Comparison of ENCODE assay signal across 12 cellular contexts in genomic region chr16:3214904-3215600, GRCh38. TPM values are rescaled to one million over a fixed set of nuclear protein-coding genes. Genes with fewer than 3 reads are reported as not detected.
DNase-seq lines count a peak whose midpoint lies in the region; ATAC-seq, FAIRE-seq and TF ChIP-seq lines count a peak whose summit lies in the region.
"Had no signal": no experiment of that assay in that cellular context is flagged by ENCODE, and none has a peak within 500 bp of the region (broad histone marks: within the 10 kb centered on the region; RNA-seq: fewer than 3 reads in every experiment).

No MANE protein-coding gene starts in this region.

- no peak overlapping the region for H3K4me3 ChIP-seq in K562
- H3K4me3 ChIP-seq in thymus (ENCODE audit: low read length): no peak overlapping the region

- peak; percentile 15 for DNase-seq in stimulated activated CD4-positive, alpha-beta T cell treated with anti-CD3 and anti-CD28 coated beads, Interleukin-15, amount 100 ng/mL, for 24 hours
- DNase-seq in stimulated activated CD4-positive, alpha-beta T cell treated with anti-CD3 and anti-CD28 coated beads, Interleukin-2, amount 100 ng/mL, for 48 hours: no peak
- DNase-seq in T-helper 1 cell (peak in 4 of 5 donors; percentile 14 to 91 (median 26)), K562 (ENCODE audit: extremely low read depth in 1 of 4, low spot score in 3 of 4) (no peak), NCI-H510A treated with DMSO at 0.1 percent for 48 hours (lab: John Stamatoyannopoulos, UW) (no peak)
- no peak for DNase-seq in stimulated activated CD8-positive, alpha-beta memory T cell treated with anti-CD3 and anti-CD28 coated beads, Interleukin-4, amount 100 ng/mL, for 48 hours
- DNase-seq: activated CD8-positive, alpha-beta memory T cell treated with anti-CD3 and anti-CD28 coated beads, Interleukin-2, amount 50 U/mL, for 4 hours; islet precursor cell; NCI-H1048 had no signal

- intact Hi-C loops in K562 (cut with micrococcal nuclease): no loop called here

- no peaks in the 10 kb centered on the region for H3K36me3 ChIP-seq in K562 (ENCODE audit: control insufficient read depth, insufficient read depth, low read length)
- no peaks in the 10 kb centered on the region for H3K36me3 ChIP-seq in thymus (ENCODE audit: control insufficient read depth, insufficient read depth)

- no peaks in the 10 kb centered on the region for H3K9me1 ChIP-seq in K562 (ENCODE audit: control insufficient read depth, insufficient read depth, low read length)

- no peaks in the 10 kb centered on the region; a peak in 1 of 5 replicates for H3K4me1 ChIP-seq in K562 (replicated peaks in 1 of 2; ENCODE audit: control insufficient read depth in 2 of 2, insufficient read depth in 2 of 2, low read length in 2 of 2)
- peaks cover 4% of the 10 kb centered on the region for H3K4me1 ChIP-seq in thymus (ENCODE audit: control insufficient read depth, insufficient read depth, low read length)

- no peak overlapping the region for H2AFZ ChIP-seq in K562 (ENCODE audit: low read depth, low read length)

- no peak overlapping the region for H3K9ac ChIP-seq in K562 (ENCODE audit: insufficient read depth in 1 of 2, low read depth in 2 of 2, low read length in 2 of 2)

- TF ChIP-seq EP300 in K562 (IDR thresholded peaks at IDR 0.05; ENCODE audit: low read length): no peak

- peaks cover 2% of the 10 kb centered on the region; the same call in 1 of the 2 replicates for H3K9me3 ChIP-seq in K562 (replicated peaks; ENCODE audit: control insufficient read depth, insufficient read depth, low read depth, low read length)
- no peaks in the 10 kb centered on the region for H3K9me3 ChIP-seq in thymus (ENCODE audit: control insufficient read depth)

- H3K79me2 ChIP-seq in K562 (ENCODE audit: control insufficient read depth, insufficient read depth, low read length): no peaks in the 10 kb centered on the region

- H3K27ac ChIP-seq in K562 (ENCODE audit: extremely low read depth, low read depth, low read length): no peak overlapping the region
- peak overlapping the region; percentile 33 for H3K27ac ChIP-seq in thymus (ENCODE audit: low read depth)

- POLR2A ChIA-PET in K562 (lab: Yijun Ruan, JAX): no interaction called here

- no peak for TF ChIP-seq POLR2A in K562 (conservative IDR thresholded peaks at IDR 0.05)

- WGBS in K562 (ENCODE audit: insufficient coverage, low coverage, missing lambda C conversion rate): under 1% methylated on average over 7 of the region's 7 CpGs
- 22% methylated on average over 7 of the region's 7 CpGs for WGBS in thymus

- in situ Hi-C loops in K562 (cut with MboI): no loop called here

- no peak for TF ChIP-seq RAD21 in K562 (CRISPR knock-in tag; conservative IDR thresholded peaks at IDR 0.05 in 1 of 2, IDR thresholded peaks at IDR 0.05 in 1 of 2)

- H3K27me3 ChIP-seq in K562 (ENCODE audit: control insufficient read depth in 2 of 2, insufficient read depth in 2 of 2, low read length in 2 of 2) (peaks cover 14 to 33% of the 10 kb centered on the region in 2 experiments), thymus (ENCODE audit: control insufficient read depth, insufficient read depth) (no peaks in the 10 kb centered on the region)

- no TSS peak for BruUV-seq in K562 (replicated peaks; lab: Mats Ljungman, UMichigan)

- H4K20me1 ChIP-seq in K562 (replicated peaks; ENCODE audit: control insufficient read depth, insufficient read depth, low read length): no peaks in the 10 kb centered on the region

- TF ChIP-seq CTCF in K562 (IDR thresholded peaks at IDR 0.05 in 2 of 3, conservative IDR thresholded peaks at IDR 0.05 in 1 of 3; ENCODE audit: insufficient read depth in 2 of 3, low read depth in 1 of 3, low read length in 3 of 3): no peak

- FAIRE-seq in K562 (lab: Jason Lieb, UNC): peak; percentile 29

- CTCF ChIA-PET in K562 (lab: Yijun Ruan, JAX; ENCODE audit: low intra/inter-chr PET ratio): no interaction called here

- no peak overlapping the region for H3K4me2 ChIP-seq in K562 (ENCODE audit: insufficient read depth, low read length)

- ATAC-seq in K562 (no peak), HG02571 (IDR thresholded peaks at IDR 0.05; ENCODE audit: unreplicated experiment) (no peak)

TF ChIP-seq in K562, 482 proteins besides CTCF, POLR2A, EP300 and RAD21 (continues in another document):
- no peak for TF ChIP-seq FOXM1 (IDR thresholded peaks at IDR 0.05; ENCODE audit: low read depth)
- TF ChIP-seq FOXM1 (CRISPR knock-in tag; IDR thresholded peaks at IDR 0.05; ENCODE audit: low read depth): no peak

RNA-seq across cellular contexts. Expression of gene ZNF200, which starts 19.9 kb away (rescaled TPM):
- 21.1 and 31.6 TPM in 2 replicates for total RNA-seq in K562 (2011; cell fraction: chromatin; rRNA removed; ENCODE audit: low replicate concordance)
- 11.8 and 12.5 TPM in 2 replicates for total RNA-seq in K562 (2011; cell fraction: nucleolus; rRNA removed)
- 19.4 and 23.4 TPM in 2 replicates for total RNA-seq in K562 (2011; cell fraction: nucleoplasm; rRNA removed)
- total RNA-seq in K562 (2014; rRNA removed): 11.2 and 11.8 TPM in 2 replicates
- 11.6 and 15.1 TPM in 2 replicates for total RNA-seq in K562 (2014; rRNA removed; fragmentation: Illumina TruSeq; extraction: Trizol)
- total RNA-seq in K562 (2015; rRNA removed; fragmentation: Illumina TruSeq; extraction: Trizol): 12.1 and 14.5 TPM in 2 replicates
- 9.6 and 11.5 TPM in 2 replicates for total RNA-seq in K562 (2021)
- polyA plus RNA-seq in K562 (2011; rRNA removed): 5.3 and 6.0 TPM in 2 replicates
- 2.3 and 3.2 TPM in 2 replicates for polyA plus RNA-seq in K562 (2011; cell fraction: cytosol; rRNA removed)
- polyA plus RNA-seq in K562 (2011; cell fraction: nucleus; rRNA removed): 10.2 and 11.2 TPM in 2 replicates
- 7.0 and 8.5 TPM in 2 replicates for polyA plus RNA-seq in K562 (2012)
- 9.2 and 11.0 TPM in 2 replicates for polyA plus RNA-seq in K562 (2014; fragmentation: Illumina TruSeq; extraction: Trizol)
- polyA plus RNA-seq in K562 (2014; fragmentation: Nextera tagmentation; extraction: Ambion mirVana): 1 to 10 TPM; 4.8 to 6.6 TPM
- 8.4 and 9.8 TPM in 2 replicates for polyA plus RNA-seq in K562 (2014; rRNA removed)
- polyA minus RNA-seq in K562 (2011; rRNA and poly(A)+ RNA removed): 9.5 and 11.7 TPM in 2 replicates
- 4.2 and 5.6 TPM in 2 replicates for polyA minus RNA-seq in K562 (2011; cell fraction: cytosol; rRNA and poly(A)+ RNA removed)
- 7.8 and 11.9 TPM in 2 replicates for polyA minus RNA-seq in K562 (2011; cell fraction: nucleus; rRNA and poly(A)+ RNA removed)
- polyA plus RNA-seq in thymus: 10.0 TPM

RNA-seq across cellular contexts. Expression of gene OR1F1, which starts 27.0 kb away (rescaled TPM):
- 0.81 and 1.4 TPM in 2 replicates for total RNA-seq in K562 (2011; cell fraction: chromatin; rRNA removed; ENCODE audit: low replicate concordance)
- 1.3 and 1.8 TPM in 2 replicates for total RNA-seq in K562 (2011; cell fraction: nucleolus; rRNA removed)
- 0.73 and 2.6 TPM in 2 replicates for total RNA-seq in K562 (2011; cell fraction: nucleoplasm; rRNA removed)
- total RNA-seq in K562 (2014; rRNA removed): 0.45 TPM in 1 of 2 replicates, not detected in the other
- 0.15 and 0.54 TPM in 2 replicates for total RNA-seq in K562 (2014; rRNA removed; fragmentation: Illumina TruSeq; extraction: Trizol)
- 0.23 TPM in 1 of 2 replicates, not detected in the other for total RNA-seq in K562 (2015; rRNA removed; fragmentation: Illumina TruSeq; extraction: Trizol)
- 0.22 TPM in 1 of 2 replicates, not detected in the other for total RNA-seq in K562 (2021)
- 0.46 TPM in 2 replicates for polyA plus RNA-seq in K562 (2011; rRNA removed)
- 1.1 and 1.3 TPM in 2 replicates for polyA plus RNA-seq in K562 (2011; cell fraction: cytosol; rRNA removed)
- 0.57 and 1.0 TPM in 2 replicates for polyA plus RNA-seq in K562 (2011; cell fraction: nucleus; rRNA removed)
- 0.08 and 0.11 TPM in 2 replicates for polyA plus RNA-seq in K562 (2012)
- polyA plus RNA-seq in K562 (2014; fragmentation: Illumina TruSeq; extraction: Trizol): 0.30 and 0.61 TPM in 2 replicates
- not detected for polyA plus RNA-seq in K562 (2014; fragmentation: Nextera tagmentation; extraction: Ambion mirVana)
- polyA plus RNA-seq in K562 (2014; rRNA removed): 0.12 and 0.25 TPM in 2 replicates
- 0.84 and 2.9 TPM in 2 replicates for polyA minus RNA-seq in K562 (2011; rRNA and poly(A)+ RNA removed)
- 2.0 TPM in 1 of 2 replicates, not detected in the other for polyA minus RNA-seq in K562 (2011; cell fraction: cytosol; rRNA and poly(A)+ RNA removed)
- polyA minus RNA-seq in K562 (2011; cell fraction: nucleus; rRNA and poly(A)+ RNA removed): 0.44 TPM in 1 of 2 replicates, not detected in the other
- polyA plus RNA-seq in thymus: 0.02 TPM

RNA-seq across cellular contexts. Expression of gene MEFV, which starts 41.4 kb away (rescaled TPM):
- total RNA-seq in K562 (2011; cell fraction: chromatin; rRNA removed; ENCODE audit: low replicate concordance): not detected in 2 replicates
- total RNA-seq in K562 (2011; cell fraction: nucleolus; rRNA removed): not detected in 2 replicates
- total RNA-seq in K562 (2011; cell fraction: nucleoplasm; rRNA removed): not detected in 2 replicates
- total RNA-seq in K562 (2014; rRNA removed) (0.14 TPM in 1 of 2 replicates, not detected in the other), K562 (2014; rRNA removed; fragmentation: Illumina TruSeq; extraction: Trizol) (not detected in 2 replicates), K562 (2015; rRNA removed; fragmentation: Illumina TruSeq; extraction: Trizol) (not detected in 2 replicates), K562 (2021) (not detected in 2 replicates)
- polyA plus RNA-seq in K562 (2011; rRNA removed) (not detected in 2 replicates), K562 (2014; fragmentation: Illumina TruSeq; extraction: Trizol) (not detected in 2 replicates), K562 (2014; fragmentation: Nextera tagmentation; extraction: Ambion mirVana) (not detected), K562 (2014; rRNA removed) (not detected in 2 replicates), thymus (0.80 TPM)
- not detected in 2 replicates for polyA plus RNA-seq in K562 (2011; cell fraction: cytosol; rRNA removed)
- polyA plus RNA-seq in K562 (2011; cell fraction: nucleus; rRNA removed): not detected in 2 replicates
- polyA plus RNA-seq in K562 (2012): 0.06 and 0.07 TPM in 2 replicates
- polyA minus RNA-seq in K562 (2011; rRNA and poly(A)+ RNA removed): not detected in 2 replicates
- not detected in 2 replicates for polyA minus RNA-seq in K562 (2011; cell fraction: cytosol; rRNA and poly(A)+ RNA removed)
- not detected in 2 replicates for polyA minus RNA-seq in K562 (2011; cell fraction: nucleus; rRNA and poly(A)+ RNA removed)
- total RNA-seq: NCI-H460 had no signal

Comparison
In these comparisons a context has a peak if more than half of its experiments do, and no peak if none do; other contexts are left out.
1. DNase-seq: peak in stimulated activated CD4-positive, alpha-beta T cell treated with anti-CD3 and anti-CD28 coated beads, Interleukin-15, amount 100 ng/mL, for 24 hours (single experiment) and T-helper 1 cell (4 of 5); none in stimulated activated CD4-positive, alpha-beta T cell treated with anti-CD3 and anti-CD28 coated beads, Interleukin-2, amount 100 ng/mL, for 48 hours (0 of 2), K562 (0 of 4), NCI-H510A treated with DMSO at 0.1 percent for 48 hours (single experiment) and stimulated activated CD8-positive, alpha-beta memory T cell treated with anti-CD3 and anti-CD28 coated beads, Interleukin-4, amount 100 ng/mL, for 48 hours (single experiment).